Comparison of ENCODE assay signal across 12 cellular contexts in the genomic region with DNA sequence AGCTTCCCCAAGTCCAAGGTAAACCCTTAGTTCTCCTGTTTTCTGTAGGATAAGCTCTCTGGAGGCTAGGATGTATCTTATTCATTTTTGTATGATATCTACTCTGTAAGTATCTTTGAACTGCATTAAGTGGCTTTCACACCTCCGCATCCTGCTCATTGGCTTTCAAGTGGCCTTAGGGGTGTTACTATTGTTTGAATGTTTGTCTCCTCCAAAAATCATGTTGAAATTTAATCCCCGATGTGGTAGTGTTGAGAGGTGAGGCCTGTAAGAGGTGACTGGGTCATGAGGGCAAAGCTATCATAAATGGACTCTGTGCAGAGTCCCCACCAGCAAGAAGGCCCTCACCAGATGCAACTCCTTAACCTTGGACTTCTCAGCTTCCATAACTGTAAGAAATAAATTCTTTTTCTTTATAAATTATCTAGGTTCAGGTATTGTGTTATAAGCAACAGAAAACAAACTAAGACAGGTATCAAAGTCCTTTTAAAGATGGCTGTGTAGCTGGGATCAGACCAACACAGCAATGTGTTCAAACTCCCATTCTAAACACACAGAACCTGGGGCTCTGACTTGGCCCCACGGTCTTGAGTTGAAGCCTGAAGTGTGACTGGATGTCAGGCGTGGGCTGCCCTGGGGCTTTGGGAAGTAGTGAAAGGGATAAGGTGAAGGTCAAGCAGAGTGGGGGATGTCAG. TPM values are rescaled to one million over a fixed set of nuclear protein-coding genes. Genes with fewer than 3 reads are reported as not detected.
DNase-seq lines count a peak whose midpoint lies in the region; ATAC-seq and TF ChIP-seq lines count a peak whose summit lies in the region.
"Had no signal": no experiment of that assay in that cellular context is flagged by ENCODE, and none has a peak within 500 bp of the region (broad histone marks: within the 10 kb centered on the region; RNA-seq: fewer than 3 reads in every experiment).

No MANE protein-coding gene starts in this region.

- H3K9me3 ChIP-seq in BLaER1 (peaks cover 4% of the 10 kb centered on the region; the same call in 1 of the 2 replicates), Peyer's patch (no peaks in the 10 kb centered on the region), lower lobe of right lung (no peaks in the 10 kb centered on the region)
- H3K9me3 ChIP-seq: psoas muscle had no signal

- H3K4me3 ChIP-seq in BLaER1: no peak overlapping the region
- no peak overlapping the region for H3K4me3 ChIP-seq in Peyer's patch
- no peak overlapping the region for H3K4me3 ChIP-seq in lower lobe of right lung
- H3K4me3 ChIP-seq: psoas muscle had no signal

- H3K4me2 ChIP-seq in BLaER1: peak overlapping the region; percentile 46

- H3K27ac ChIP-seq in BLaER1 (peak overlapping the region; percentile 20), Peyer's patch (peak overlapping the region in 3 of 4 donors; percentile 23 to 68 (median 44)), lower lobe of right lung (peak overlapping the region; percentile 67)
- H3K27ac ChIP-seq: psoas muscle, VCaP had no signal

- DNase-seq in Peyer's patch: no peak
- DNase-seq in lower lobe of right lung: no peak
- no peak for DNase-seq in NCI-H1105 treated with DMSO at 0.1 percent for 48 hours (lab: John Stamatoyannopoulos, UW)
- DNase-seq in cerebellar nuclear complex (lab: John Stamatoyannopoulos, UW): no peak
- DNase-seq: kidney had no signal

- TF ChIP-seq POLR2A in Peyer's patch (IDR thresholded peaks at IDR 0.05): no peak

- TF ChIP-seq CTCF in Peyer's patch (IDR thresholded peaks at IDR 0.05): no peak
- TF ChIP-seq CTCF in lower lobe of right lung (IDR thresholded peaks at IDR 0.05): no peak

- H3K27me3 ChIP-seq in BLaER1 (no peaks in the 10 kb centered on the region), Peyer's patch (no peaks in the 10 kb centered on the region), lower lobe of right lung (ENCODE audit: low read depth) (no peaks in the 10 kb centered on the region)

- no peak overlapping the region for H3K9ac ChIP-seq in BLaER1

- ATAC-seq in GM19397 (IDR thresholded peaks at IDR 0.05; ENCODE audit: unreplicated experiment) (peak; percentile 10), lower lobe of right lung (peak in 1 of 2 donors; percentile 3), HG02763 (IDR thresholded peaks at IDR 0.05; ENCODE audit: unreplicated experiment) (no peak), HG03045 (IDR thresholded peaks at IDR 0.05; ENCODE audit: unreplicated experiment) (no peak)
- ATAC-seq: Panc1 had no signal

- no peaks in the 10 kb centered on the region for H4K20me1 ChIP-seq in BLaER1

- intact Hi-C loops in lower lobe of right lung (cut with DNase I): no loop called here

- H3K36me3 ChIP-seq in BLaER1: no peaks in the 10 kb centered on the region
- no peaks in the 10 kb centered on the region for H3K36me3 ChIP-seq in Peyer's patch
- no peaks in the 10 kb centered on the region for H3K36me3 ChIP-seq in lower lobe of right lung

- peaks cover 24% of the 10 kb centered on the region for H3K4me1 ChIP-seq in BLaER1
- H3K4me1 ChIP-seq in Peyer's patch: peaks cover 0 to 7% (median 0%) of the 10 kb centered on the region in 4 donors
- H3K4me1 ChIP-seq in lower lobe of right lung: peaks cover 42% of the 10 kb centered on the region

RNA-seq across cellular contexts. Expression of a gene that starts 25.9 kb away (rescaled TPM):
- total RNA-seq in Peyer's patch (100 to 1,000 TPM in 1 of 4 donors, 10 to 100 TPM in 3; 11.2 to 227 (median 33.9) TPM), lower lobe of right lung (92.6 TPM)
